ENCODE assay signal across 18 cellular contexts in genomic region chr3:41612853-41613252, GRCh38.
DNase-seq lines count a peak whose midpoint lies in the region; TF ChIP-seq lines count a peak whose summit lies in the region.
"Had no signal": no experiment of that assay in that cellular context is flagged by ENCODE, and none has a peak within 500 bp of the region (broad histone marks: within the 10 kb centered on the region; RNA-seq: fewer than 3 reads in every experiment).

No MANE protein-coding gene starts in this region.

- no peaks in the 10 kb centered on the region for H3K36me3 Mint-ChIP-seq in mesothelial cell of epicardium
- H3K36me3 Mint-ChIP-seq: CD14-positive monocyte; CD4-positive, CD25-positive, alpha-beta regulatory T cell had no signal

- in situ Hi-C loops in SK-MEL-5 (cut with HindIII; ENCODE audit: low pct_unique_long_range_greater_than_20kb, low sequenced_read_pairs): no loop called here

- H3K9me3 Mint-ChIP-seq in mesothelial cell of epicardium: peaks cover 5% of the 10 kb centered on the region
- H3K9me3 Mint-ChIP-seq: CD4-positive, alpha-beta memory T cell; CD8-positive, alpha-beta memory T cell had no signal

- DNase-seq in SK-MEL-5 (ENCODE audit: low read depth, low spot score) (peak; percentile 32), epidermal melanocyte (ENCODE audit: insufficient read length, low spot score) (peak; percentile 59), DMS114 treated with DMSO at 0.1 percent for 48 hours (lab: John Stamatoyannopoulos, UW; ENCODE audit: unreplicated experiment) (no peak), D341Med (ENCODE audit: low spot score) (no peak), mesothelial cell of epicardium (ENCODE audit: low spot score in 2 of 2, unreplicated experiment in 2 of 2) (no peak)
- DNase-seq: 8988T; ACHN; BE2C; C1 segment of cervical spinal cord; Caco-2; Calu3; CD4-positive, alpha-beta memory T cell; CD4-positive, CD25-positive, alpha-beta regulatory T cell; CD8-positive, alpha-beta memory T cell; DMS 273 treated with DMSO at 0.1 percent for 48 hours; DMS79 treated with DMSO at 0.1 percent for 48 hours; GF-D8 had no signal

- no peak overlapping the region for H3K4me3 Mint-ChIP-seq in mesothelial cell of epicardium
- H3K4me3 Mint-ChIP-seq: CD14-positive monocyte; CD4-positive, alpha-beta memory T cell; CD4-positive, CD25-positive, alpha-beta regulatory T cell; CD8-positive, alpha-beta memory T cell had no signal

- H3K4me1 Mint-ChIP-seq in mesothelial cell of epicardium: peaks cover 19% of the 10 kb centered on the region
- H3K4me1 Mint-ChIP-seq: CD14-positive monocyte; CD4-positive, alpha-beta memory T cell; CD4-positive, CD25-positive, alpha-beta regulatory T cell; CD8-positive, alpha-beta memory T cell had no signal

- no peak overlapping the region for H3K27ac Mint-ChIP-seq in mesothelial cell of epicardium
- H3K27ac Mint-ChIP-seq: CD4-positive, CD25-positive, alpha-beta regulatory T cell; CD8-positive, alpha-beta memory T cell had no signal

- H3K27me3 Mint-ChIP-seq in mesothelial cell of epicardium (ENCODE audit: low read depth): no peaks in the 10 kb centered on the region
- H3K27me3 Mint-ChIP-seq: CD4-positive, alpha-beta memory T cell; CD4-positive, CD25-positive, alpha-beta regulatory T cell; CD8-positive, alpha-beta memory T cell had no signal

- no peak for TF ChIP-seq CTCF in mesothelial cell of epicardium (IDR thresholded peaks at IDR 0.05; ENCODE audit: unreplicated experiment)

Comparison
In these comparisons a context has a peak if more than half of its experiments do, and no peak if none do; other contexts are left out.
1. DNase-seq: peak in SK-MEL-5 (single experiment) and epidermal melanocyte (single experiment); none in DMS114 treated with DMSO at 0.1 percent for 48 hours (single experiment), D341Med (single experiment) and mesothelial cell of epicardium (0 of 2).